8 cellular contexts compared by ENCODE assay signal in the genomic region with DNA sequence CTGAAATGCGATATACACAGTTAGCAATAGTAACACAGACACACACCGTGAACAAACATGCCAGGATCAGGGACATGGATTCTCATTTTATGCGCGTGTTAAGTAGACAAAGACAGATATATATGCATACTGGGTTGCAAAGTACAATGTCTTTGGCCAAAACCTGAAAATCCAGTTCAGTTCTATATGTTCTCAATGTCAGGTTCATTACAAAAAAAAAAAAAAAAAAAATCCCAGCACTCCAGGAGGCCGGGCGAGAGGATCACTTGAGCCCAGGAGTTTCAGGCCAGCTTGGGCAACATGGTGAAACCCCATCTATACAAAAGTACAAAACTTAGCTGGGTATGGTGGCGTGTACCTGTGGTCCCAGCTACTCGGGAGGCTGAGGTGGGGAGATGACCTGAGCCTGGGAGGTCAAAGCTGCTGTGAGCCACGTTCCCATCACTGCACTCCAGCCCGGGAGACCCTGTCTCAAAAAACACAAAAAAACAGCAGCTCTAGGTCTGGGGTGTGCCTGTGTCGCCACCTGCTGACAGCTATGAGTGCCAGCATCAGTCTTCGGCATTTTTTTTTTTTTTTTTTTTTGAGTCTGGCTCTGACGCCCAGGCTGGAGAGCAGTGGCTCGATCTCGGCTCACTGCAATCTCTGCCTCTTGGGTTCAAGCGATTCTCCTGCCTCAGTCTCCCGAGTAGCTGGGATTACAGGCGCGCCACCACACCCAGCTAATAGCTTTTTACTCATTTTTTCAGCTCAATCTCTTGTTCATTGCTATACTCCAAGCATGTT. TPM values are rescaled to one million over a fixed set of nuclear protein-coding genes. Genes with fewer than 3 reads are reported as not detected.
A peak's percentile ranks its signal among the peaks of the same experiment; 100 is the strongest.
DNase-seq lines count a peak whose midpoint lies in the region; ATAC-seq and TF ChIP-seq lines count a peak whose summit lies in the region.

No MANE protein-coding gene starts in this region.

- peak overlapping the region; percentile 38 for H3K27ac Mint-ChIP-seq in activated CD8-positive, alpha-beta T cell treated with anti-CD3 and anti-CD28 coated beads for 36 hours
- H3K27ac Mint-ChIP-seq in naive thymus-derived CD4-positive, alpha-beta T cell, result peak overlapping the region in 2 of 9 donors; percentile 9 to 57

- H3K27me3 ChIP-seq in esophagus (ENCODE audit: control insufficient read depth in 1 of 2, insufficient read depth in 2 of 2, low read length in 2 of 2), result no peaks in the 10 kb centered on the region
- H3K27me3 ChIP-seq in naive thymus-derived CD4-positive, alpha-beta T cell (ENCODE audit: control insufficient read depth in 2 of 2, insufficient read depth in 2 of 2, low read length in 2 of 2), result no peaks in the 10 kb centered on the region

- ATAC-seq in activated CD8-positive, alpha-beta T cell treated with anti-CD3 and anti-CD28 coated beads for 36 hours, result peak; percentile 93
- peak; percentile 93 for ATAC-seq in naive thymus-derived CD4-positive, alpha-beta T cell
- no peak for ATAC-seq in GM19324 (IDR thresholded peaks at IDR 0.05; ENCODE audit: low FRiP score, unreplicated experiment)

- H3K27me3 Mint-ChIP-seq in activated CD8-positive, alpha-beta T cell treated with anti-CD3 and anti-CD28 coated beads for 36 hours, result no peaks in the 10 kb centered on the region
- no peaks in the 10 kb centered on the region for H3K27me3 Mint-ChIP-seq in naive thymus-derived CD4-positive, alpha-beta T cell

- intact Hi-C loops in activated CD8-positive, alpha-beta T cell treated with anti-CD3 and anti-CD28 coated beads for 36 hours (cut with micrococcal nuclease), result loop anchor here (2.0 to 10.0 kb wide), 2 partner anchors 56 to 84 kb away; a partner anchor contains a TSS
- intact Hi-C loops in naive thymus-derived CD4-positive, alpha-beta T cell (cut with micrococcal nuclease), result loop anchor here (1.0 to 2.0 kb wide), 5 partner anchors 54 to 136 kb away; no protein-coding TSS in a partner anchor

- CTCF ChIA-PET in activated CD8-positive, alpha-beta T cell treated with anti-CD3 and anti-CD28 coated beads for 36 hours (lab: Charles Lee), result interaction anchor here (0.6 to 5.6 kb wide), 37 partner anchors 9 to 310 kb away, joined by 3 to 147 read pairs (median 5); a partner anchor contains a TSS
- CTCF ChIA-PET in naive thymus-derived CD4-positive, alpha-beta T cell (lab: Charles Lee), result interaction anchor here (0.5 to 3.3 kb wide), 31 partner anchors 11 to 872 kb away, joined by 3 to 49 read pairs (median 5); a partner anchor contains a TSS

- peak; percentile 90 for TF ChIP-seq CTCF in AG10803 (conservative IDR thresholded peaks at IDR 0.05; ENCODE audit: low read length)
- peak; percentile 89 for TF ChIP-seq CTCF in activated CD8-positive, alpha-beta T cell treated with anti-CD3 and anti-CD28 coated beads for 36 hours (IDR thresholded peaks at IDR 0.05)

- H3K4me1 ChIP-seq in esophagus (ENCODE audit: control insufficient read depth in 2 of 2, insufficient read depth in 2 of 2, low read length in 1 of 2), result peaks cover 0 to 14% of the 10 kb centered on the region in 2 donors
- no peaks in the 10 kb centered on the region for H3K4me1 ChIP-seq in naive thymus-derived CD4-positive, alpha-beta T cell (ENCODE audit: control insufficient read depth in 2 of 2, insufficient read depth in 2 of 2, low read length in 2 of 2)
- no peaks in the 10 kb centered on the region for H3K4me1 ChIP-seq in urinary bladder (ENCODE audit: insufficient read depth)

- DNase-seq in AG10803 (ENCODE audit: low read depth) (peak; percentile 66), H4 (ENCODE audit: low spot score) (peak; percentile 69), NCI-H69 (lab: John Stamatoyannopoulos, UW) (peak; percentile 80)
- peak; percentile 68 for DNase-seq in activated CD8-positive, alpha-beta T cell treated with anti-CD3 and anti-CD28 coated beads for 36 hours
- peak in 8 of 9 donors; percentile 23 to 65 (median 51) for DNase-seq in naive thymus-derived CD4-positive, alpha-beta T cell

- H3K4me3 ChIP-seq in AG10803 (ENCODE audit: low read length), result no peak overlapping the region
- no peak overlapping the region for H3K4me3 ChIP-seq in esophagus (ENCODE audit: low read depth in 1 of 2, low read length in 2 of 2)
- no peak overlapping the region for H3K4me3 ChIP-seq in naive thymus-derived CD4-positive, alpha-beta T cell (ENCODE audit: low read length)
- no peak overlapping the region for H3K4me3 ChIP-seq in urinary bladder (ENCODE audit: low read depth, low read length)

- no peaks in the 10 kb centered on the region for H3K4me1 Mint-ChIP-seq in activated CD8-positive, alpha-beta T cell treated with anti-CD3 and anti-CD28 coated beads for 36 hours (ENCODE audit: low read depth)
- H3K4me1 Mint-ChIP-seq in naive thymus-derived CD4-positive, alpha-beta T cell, result peaks cover 0 to 11% (median 0%) of the 10 kb centered on the region in 7 donors

- WGBS in esophagus, 2 donors, result 23 to 25% methylated on average over 19 of the region's 19 CpGs
- 33% methylated on average over 19 of the region's 19 CpGs for WGBS in urinary bladder

- peak overlapping the region; percentile 91 to 95 for H3K27ac ChIP-seq in esophagus (ENCODE audit: low read depth in 2 of 2, low read length in 1 of 2)
- H3K27ac ChIP-seq in naive thymus-derived CD4-positive, alpha-beta T cell (ENCODE audit: low read depth, low read length), result no peak overlapping the region
- H3K27ac ChIP-seq in urinary bladder (ENCODE audit: low read depth), result peak overlapping the region; percentile 57

- peaks cover 16% of the 10 kb centered on the region for H3K36me3 Mint-ChIP-seq in activated CD8-positive, alpha-beta T cell treated with anti-CD3 and anti-CD28 coated beads for 36 hours (ENCODE audit: low read depth)
- peaks cover 4 to 26% (median 5%) of the 10 kb centered on the region in 5 donors for H3K36me3 Mint-ChIP-seq in naive thymus-derived CD4-positive, alpha-beta T cell

- no peaks in the 10 kb centered on the region for H3K9me3 ChIP-seq in esophagus (ENCODE audit: control insufficient read depth in 2 of 2, insufficient read depth in 1 of 2, low read depth in 1 of 2, low read length in 1 of 2)
- H3K9me3 ChIP-seq in naive thymus-derived CD4-positive, alpha-beta T cell (ENCODE audit: control insufficient read depth in 2 of 3, low read length in 3 of 3), result no peaks in the 10 kb centered on the region

- peaks cover 5 to 25% of the 10 kb centered on the region in 2 donors for H3K36me3 ChIP-seq in esophagus (ENCODE audit: control insufficient read depth in 2 of 2, insufficient read depth in 2 of 2, low read length in 1 of 2)
- H3K36me3 ChIP-seq in naive thymus-derived CD4-positive, alpha-beta T cell (ENCODE audit: control insufficient read depth in 2 of 3, insufficient read depth in 3 of 3, low read length in 3 of 3), result peaks cover 0 to 63% (median 0%) of the 10 kb centered on the region in 3 experiments
- no peaks in the 10 kb centered on the region for H3K36me3 ChIP-seq in urinary bladder (ENCODE audit: insufficient read depth)

- no peak overlapping the region for H3K4me3 Mint-ChIP-seq in activated CD8-positive, alpha-beta T cell treated with anti-CD3 and anti-CD28 coated beads for 36 hours
- H3K4me3 Mint-ChIP-seq in naive thymus-derived CD4-positive, alpha-beta T cell, result no peak overlapping the region

- POLR2A ChIA-PET in activated CD8-positive, alpha-beta T cell treated with anti-CD3 and anti-CD28 coated beads for 36 hours (lab: Charles Lee), result interaction anchor here (0.7 to 1.5 kb wide), 4 partner anchors 52 to 91 kb away, joined by 3 to 8 read pairs (median 5); a partner anchor contains a TSS
- POLR2A ChIA-PET in naive thymus-derived CD4-positive, alpha-beta T cell (lab: Charles Lee), result interaction anchor here (0.6 to 1.6 kb wide), 5 partner anchors 19 to 98 kb away, joined by 3 to 5 read pairs (median 3); no protein-coding TSS in a partner anchor

- H3K9me3 Mint-ChIP-seq in activated CD8-positive, alpha-beta T cell treated with anti-CD3 and anti-CD28 coated beads for 36 hours, result no peaks in the 10 kb centered on the region
- H3K9me3 Mint-ChIP-seq in naive thymus-derived CD4-positive, alpha-beta T cell, result no peaks in the 10 kb centered on the region

RNA-seq across cellular contexts. Expression of a gene that starts 10.3 kb away (rescaled TPM):
- 363 and 394 TPM in 2 replicates for total RNA-seq in H4 (2014; rRNA removed; shearing (Covaris generic))
- 100 to 1,000 TPM; 101 to 105 TPM for total RNA-seq in activated CD8-positive, alpha-beta T cell treated with anti-CD3 and anti-CD28 coated beads for 36 hours
- polyA plus RNA-seq in esophagus (100 to 1,000 TPM in 1 of 2 donors, 10 to 100 TPM in 1; 71.2 to 157 TPM), urinary bladder (117 TPM)
- total RNA-seq in naive thymus-derived CD4-positive, alpha-beta T cell, result 100 to 1,000 TPM in 1 of 5 experiments, 10 to 100 TPM in 4; 34.4 to 116 (median 46.5) TPM
- 10 to 100 TPM; 60.4 to 71.0 TPM for polyA plus RNA-seq in naive thymus-derived CD4-positive, alpha-beta T cell
- total RNA-seq in urinary bladder, result 43.5 TPM

RNA-seq across cellular contexts. Expression of a gene that starts 20.4 kb away (rescaled TPM):
- total RNA-seq in H4 (2014; rRNA removed; shearing (Covaris generic)), result 24.0 and 27.1 TPM in 2 replicates
- 10 to 100 TPM; 15.0 to 16.4 TPM for total RNA-seq in activated CD8-positive, alpha-beta T cell treated with anti-CD3 and anti-CD28 coated beads for 36 hours
- polyA plus RNA-seq in esophagus (10 to 100 TPM in 1 of 2 donors, 1 to 10 TPM in 1; 9.6 to 15.2 TPM), urinary bladder (28.3 TPM)
- total RNA-seq in naive thymus-derived CD4-positive, alpha-beta T cell, result 10 to 100 TPM; 22.2 to 29.4 (median 24.5) TPM
- polyA plus RNA-seq in naive thymus-derived CD4-positive, alpha-beta T cell, result 1 to 10 TPM; 2.3 to 4.8 TPM
- 33.0 TPM for total RNA-seq in urinary bladder

RNA-seq across cellular contexts. Expression of a gene that starts 52.0 kb away (rescaled TPM):
- 159 and 163 TPM in 2 replicates for total RNA-seq in H4 (2014; rRNA removed; shearing (Covaris generic))
- total RNA-seq in activated CD8-positive, alpha-beta T cell treated with anti-CD3 and anti-CD28 coated beads for 36 hours, result 100 to 1,000 TPM; 235 TPM
- polyA plus RNA-seq in esophagus, result 10 to 100 TPM; 40.3 to 84.4 TPM
- total RNA-seq in naive thymus-derived CD4-positive, alpha-beta T cell, result 100 to 1,000 TPM in 1 of 5 experiments, 10 to 100 TPM in 1, 1 to 10 TPM in 3; 3.5 to 120 (median 5.3) TPM
- polyA plus RNA-seq in naive thymus-derived CD4-positive, alpha-beta T cell, result 1 to 10 TPM; 1.1 to 5.6 TPM
- 37.1 TPM for total RNA-seq in urinary bladder
- 163 TPM for polyA plus RNA-seq in urinary bladder
